Comparison of ENCODE assay signal across 1 cellular context in the genomic region with DNA sequence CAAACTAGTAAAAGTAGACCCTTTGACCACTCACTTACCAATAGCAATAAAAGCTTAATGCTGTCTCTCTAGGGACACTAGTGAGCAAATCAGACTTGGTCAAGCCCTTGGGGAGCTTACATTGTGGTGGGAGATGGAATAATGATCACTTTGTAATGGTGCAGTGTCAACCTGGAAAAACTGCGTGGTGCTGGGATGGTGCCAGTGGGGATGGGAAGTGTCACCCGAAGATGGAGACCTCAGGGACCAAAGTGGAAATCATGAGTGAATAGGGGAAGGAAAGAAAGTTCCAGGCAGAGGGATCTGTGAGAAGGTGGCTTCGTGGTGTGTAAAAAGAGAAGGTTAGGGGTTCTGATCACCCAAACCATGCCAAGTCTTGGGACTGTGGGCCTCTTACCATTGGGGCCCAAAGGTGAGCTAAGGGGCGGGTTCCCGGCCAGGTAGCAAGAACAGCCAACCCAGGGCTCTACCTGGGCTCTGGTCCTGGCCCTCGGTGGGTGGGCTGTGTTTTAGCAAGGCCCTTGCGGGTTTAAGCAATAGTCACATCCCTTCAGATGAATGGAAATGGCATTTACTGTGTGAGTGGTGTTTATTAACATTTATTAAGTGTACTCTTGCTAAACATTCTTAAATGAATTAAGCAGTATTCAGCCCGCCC.
TF ChIP-seq lines count a peak whose summit lies in the region.

No MANE protein-coding gene starts in this region.

TF ChIP-seq in HepG2, 621 proteins besides CTCF, POLR2A, EP300 and RAD21:
- TF ChIP-seq MYC (CRISPR knock-in tag; IDR thresholded peaks at IDR 0.05; ENCODE audit: borderline replicate concordance) (0 out of 2 replicates have a peak, but pooled peaks have one; percentile 8), NR2F1 (CRISPR knock-in tag; IDR thresholded peaks at IDR 0.05) (no peak)
